Comparison of ENCODE assay signal across 1 cellular context in genomic region chr2:172107690-172108586, GRCh38.
TF ChIP-seq lines count a peak whose summit lies in the region.

No MANE protein-coding gene starts in this region.

TF ChIP-seq in SK-N-SH, 30 proteins besides CTCF, POLR2A, EP300 and RAD21 (continued from another document):
- TF ChIP-seq IRF3 (IDR thresholded peaks at IDR 0.05; ENCODE audit: low read depth, low read length), result no peak
- no peak for TF ChIP-seq SMC3 (IDR thresholded peaks at IDR 0.05; ENCODE audit: low read depth, low read length)
- no peak for TF ChIP-seq GATA2 (CRISPR knock-in tag; IDR thresholded peaks at IDR 0.05)
- TF ChIP-seq POLR2AphosphoS5 (IDR thresholded peaks at IDR 0.05; ENCODE audit: low read depth, low read length), result no peak
- no peak for TF ChIP-seq TEAD4 (IDR thresholded peaks at IDR 0.05; ENCODE audit: borderline replicate concordance, insufficient read depth)
- no peak for TF ChIP-seq EZH2phosphoT487 (IDR thresholded peaks at IDR 0.05; ENCODE audit: borderline replicate concordance, low read depth)
- TF ChIP-seq CHD2 (IDR thresholded peaks at IDR 0.05; ENCODE audit: low read length, partially characterized antibody), result no peak
- no peak for TF ChIP-seq FOSL2 (IDR thresholded peaks at IDR 0.05; ENCODE audit: borderline replicate concordance, low read depth)
- TF ChIP-seq MEF2A (IDR thresholded peaks at IDR 0.05; ENCODE audit: borderline replicate concordance, low read depth), result no peak
- TF ChIP-seq RFX5 (IDR thresholded peaks at IDR 0.05; ENCODE audit: low read length), result no peak
- no peak for TF ChIP-seq YY1 (IDR thresholded peaks at IDR 0.05; ENCODE audit: low read depth)
- TF ChIP-seq MXI1 (IDR thresholded peaks at IDR 0.05; ENCODE audit: low read depth, low read length), result no peak
- TF ChIP-seq USF2 (IDR thresholded peaks at IDR 0.05; ENCODE audit: borderline replicate concordance, low read depth, low read length), result no peak
- TF ChIP-seq TCF12 (IDR thresholded peaks at IDR 0.05), result no peak
TF ChIP-seq in SK-N-SH: peak in this region for 0.
